ENCODE assay signal across 25 cellular contexts in genomic region chr12:121963341-121964018, GRCh38. TPM values are rescaled to one million over a fixed set of nuclear protein-coding genes. Genes with fewer than 3 reads are reported as not detected.
"Had no signal": no experiment of that assay in that cellular context is flagged by ENCODE, and none has a peak within 500 bp of the region (broad histone marks: within the 10 kb centered on the region; RNA-seq: fewer than 3 reads in every experiment).

No MANE protein-coding gene starts in this region.

- H3K4me2 ChIP-seq: smooth muscle cell had no signal

- H3K27ac ChIP-seq: adrenal gland, body of pancreas, right atrium auricular region, vagina had no signal

- H3K27me3 Mint-ChIP-seq: activated B cell treated with CpG ODN at 0.5 μM for 24 hours; activated CD8-positive, alpha-beta memory T cell treated with anti-CD3 and anti-CD28 coated beads, Interleukin-2, amount 10 ng/mL, durations not matched to agents 7 days and 5 days; activated CD8-positive, alpha-beta T cell treated with anti-CD3 and anti-CD28 coated beads for 36 hours; activated naive CD8-positive, alpha-beta T cell treated with anti-CD3 and anti-CD28 coated beads for 36 hours; naive thymus-derived CD4-positive, alpha-beta T cell; stimulated activated naive CD8-positive, alpha-beta T cell treated with anti-CD3 and anti-CD28 coated beads, Interleukin-15, Interleukin-2, amounts not matched to agents 100 ng/mL and 50 ng/mL, for 24 hours had no signal

- H3K4me3 Mint-ChIP-seq: activated B cell treated with CpG ODN at 0.5 μM for 24 hours; activated CD8-positive, alpha-beta memory T cell treated with anti-CD3 and anti-CD28 coated beads, Interleukin-2, amount 10 ng/mL, durations not matched to agents 7 days and 5 days; activated CD8-positive, alpha-beta T cell treated with anti-CD3 and anti-CD28 coated beads for 36 hours; activated naive CD8-positive, alpha-beta T cell treated with anti-CD3 and anti-CD28 coated beads for 36 hours; activated T-cell treated with anti-CD3 and anti-CD28 coated beads, Interleukin-2, amount 50 U/mL, for 72 hours; naive thymus-derived CD4-positive, alpha-beta T cell; stimulated activated naive CD8-positive, alpha-beta T cell treated with anti-CD3 and anti-CD28 coated beads, Interleukin-15, Interleukin-2, amounts not matched to agents 100 ng/mL and 50 ng/mL, for 24 hours; type B pancreatic cell had no signal

- H3K36me3 Mint-ChIP-seq: activated CD8-positive, alpha-beta memory T cell treated with anti-CD3 and anti-CD28 coated beads, Interleukin-2, amount 10 ng/mL, durations not matched to agents 7 days and 5 days; activated naive CD8-positive, alpha-beta T cell treated with anti-CD3 and anti-CD28 coated beads for 36 hours; naive thymus-derived CD4-positive, alpha-beta T cell; type B pancreatic cell had no signal

- ATAC-seq: activated CD8-positive, alpha-beta memory T cell treated with anti-CD3 and anti-CD28 coated beads, Interleukin-2, amount 10 ng/mL, durations not matched to agents 7 days and 5 days; activated CD8-positive, alpha-beta T cell treated with anti-CD3 and anti-CD28 coated beads for 36 hours; activated T-cell treated with anti-CD3 and anti-CD28 coated beads, Interleukin-2, amount 50 U/mL, for 72 hours; body of pancreas; left cardiac atrium; left ventricle myocardium superior; naive thymus-derived CD4-positive, alpha-beta T cell had no signal

- H3K9me3 ChIP-seq: adrenal gland, body of pancreas, right atrium auricular region, vagina had no signal

- H3K4me3 ChIP-seq: adrenal gland, body of pancreas, right atrium auricular region, smooth muscle cell, vagina had no signal

- H3K36me3 ChIP-seq: adrenal gland, right atrium auricular region, vagina had no signal

- DNase-seq: activated B cell treated with CpG ODN at 0.5 μM for 24 hours; activated CD4-positive, alpha-beta T cell treated with anti-CD3 and anti-CD28 coated beads, Interleukin-2, amount 50 U/mL, for 1 hour; activated CD8-positive, alpha-beta memory T cell treated with anti-CD3 and anti-CD28 coated beads, Interleukin-2, amount 10 ng/mL, durations not matched to agents 7 days and 5 days; activated CD8-positive, alpha-beta T cell treated with anti-CD3 and anti-CD28 coated beads for 36 hours; activated naive CD4-positive, alpha-beta T cell; activated naive CD8-positive, alpha-beta T cell treated with anti-CD3 and anti-CD28 coated beads for 36 hours; activated T-cell treated with anti-CD3 and anti-CD28 coated beads, Interleukin-2, amount 50 U/mL, for 72 hours; adrenal gland; aorta; body of pancreas; effector CD8-positive, alpha-beta T cell; head of caudate nucleus; hippocampal formation; left cardiac atrium; left ventricle myocardium superior; midbrain; naive thymus-derived CD4-positive, alpha-beta T cell; occipital lobe; stimulated activated CD4-positive, alpha-beta T cell treated with anti-CD3 and anti-CD28 coated beads, Interleukin-15, amount 100 ng/mL, for 24 hours; T-helper 2 cell had no signal

- H3K27me3 ChIP-seq: adrenal gland, body of pancreas, right atrium auricular region, vagina had no signal

- H3K27ac Mint-ChIP-seq: activated B cell treated with CpG ODN at 0.5 μM for 24 hours; activated CD8-positive, alpha-beta memory T cell treated with anti-CD3 and anti-CD28 coated beads, Interleukin-2, amount 10 ng/mL, durations not matched to agents 7 days and 5 days; activated CD8-positive, alpha-beta T cell treated with anti-CD3 and anti-CD28 coated beads for 36 hours; activated naive CD8-positive, alpha-beta T cell treated with anti-CD3 and anti-CD28 coated beads for 36 hours; activated T-cell treated with anti-CD3 and anti-CD28 coated beads, Interleukin-2, amount 50 U/mL, for 72 hours; stimulated activated naive CD8-positive, alpha-beta T cell treated with anti-CD3 and anti-CD28 coated beads, Interleukin-15, Interleukin-2, amounts not matched to agents 100 ng/mL and 50 ng/mL, for 24 hours; type B pancreatic cell had no signal

- H3K4me1 ChIP-seq: body of pancreas, right atrium auricular region had no signal

- H3K9me3 Mint-ChIP-seq: activated B cell treated with CpG ODN at 0.5 μM for 24 hours; activated CD8-positive, alpha-beta T cell treated with anti-CD3 and anti-CD28 coated beads for 36 hours; activated naive CD8-positive, alpha-beta T cell treated with anti-CD3 and anti-CD28 coated beads for 36 hours; activated T-cell treated with anti-CD3 and anti-CD28 coated beads, Interleukin-2, amount 50 U/mL, for 72 hours; naive thymus-derived CD4-positive, alpha-beta T cell; stimulated activated naive CD8-positive, alpha-beta T cell treated with anti-CD3 and anti-CD28 coated beads, Interleukin-15, Interleukin-2, amounts not matched to agents 100 ng/mL and 50 ng/mL, for 24 hours; type B pancreatic cell had no signal

- H3K4me1 Mint-ChIP-seq: activated CD8-positive, alpha-beta memory T cell treated with anti-CD3 and anti-CD28 coated beads, Interleukin-2, amount 10 ng/mL, durations not matched to agents 7 days and 5 days; activated naive CD8-positive, alpha-beta T cell treated with anti-CD3 and anti-CD28 coated beads for 36 hours; naive thymus-derived CD4-positive, alpha-beta T cell had no signal

RNA-seq across cellular contexts. Expression of gene CFAP251, which starts 45.1 kb away (rescaled TPM):
- polyA plus RNA-seq: naive thymus-derived CD4-positive, alpha-beta T cell had no signal
